ENCODE assay signal across 12 cellular contexts in the genomic region with DNA sequence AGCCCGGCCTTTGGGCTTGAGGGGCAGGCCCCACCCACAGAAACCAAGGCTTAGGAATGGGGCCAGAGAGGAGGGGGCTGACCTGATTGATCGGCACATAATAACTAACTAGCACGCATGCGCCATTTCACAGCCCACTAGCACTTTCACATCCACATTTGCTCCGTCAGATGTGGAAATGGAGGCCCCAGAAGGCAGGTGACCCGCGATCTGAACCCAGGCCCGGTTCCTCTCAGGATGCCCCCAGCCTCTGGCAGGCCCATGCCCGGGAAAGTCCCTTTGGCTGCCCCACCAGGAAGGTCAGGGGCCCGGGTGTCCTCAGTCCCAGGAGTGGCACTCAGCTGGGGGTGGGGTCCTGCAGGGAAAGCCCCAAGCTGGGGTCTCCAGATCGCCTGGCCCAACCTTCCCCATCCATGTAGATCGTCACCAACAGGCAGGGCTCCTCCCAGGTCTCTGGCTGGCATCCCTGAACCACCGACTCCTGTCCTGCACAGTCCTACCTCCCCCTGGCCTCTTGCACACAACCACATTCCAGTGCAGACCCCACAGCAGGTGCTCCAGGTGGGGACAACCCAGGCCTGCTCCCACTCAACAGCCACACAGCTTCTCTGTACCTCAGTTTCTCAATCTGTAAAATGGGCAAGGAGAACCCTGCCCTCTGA. TPM values are rescaled to one million over a fixed set of nuclear protein-coding genes. Genes with fewer than 3 reads are reported as not detected.
DNase-seq lines count a peak whose midpoint lies in the region; ATAC-seq, FAIRE-seq and TF ChIP-seq lines count a peak whose summit lies in the region.
"Had no signal": no experiment of that assay in that cellular context is flagged by ENCODE, and none has a peak within 500 bp of the region (broad histone marks: within the 10 kb centered on the region; RNA-seq: fewer than 3 reads in every experiment).

No MANE protein-coding gene starts in this region.

- no peaks in the 10 kb centered on the region for H3K9me3 ChIP-seq in right cardiac atrium (ENCODE audit: control insufficient read depth, low read length)
- H3K9me3 ChIP-seq in prostate gland: no peaks in the 10 kb centered on the region
- H3K9me3 ChIP-seq in transverse colon: no peaks in the 10 kb centered on the region
- H3K9me3 ChIP-seq: gastroesophageal sphincter, ovary had no signal

- H3K4me3 ChIP-seq in right cardiac atrium (ENCODE audit: low read length) (no peak overlapping the region), prostate gland (no peak overlapping the region), transverse colon (no peak overlapping the region)
- H3K4me3 ChIP-seq: gastroesophageal sphincter, ovary had no signal

- H3K36me3 ChIP-seq in prostate gland (no peaks in the 10 kb centered on the region), transverse colon (no peaks in the 10 kb centered on the region)
- H3K36me3 ChIP-seq: gastroesophageal sphincter, ovary had no signal

- no peak overlapping the region for H3K4me3 Mint-ChIP-seq in activated CD8-positive, alpha-beta T cell treated with anti-CD3 and anti-CD28 coated beads for 36 hours
- H3K4me3 Mint-ChIP-seq: activated naive CD8-positive, alpha-beta T cell had no signal

- H3K4me1 Mint-ChIP-seq in activated CD8-positive, alpha-beta T cell treated with anti-CD3 and anti-CD28 coated beads for 36 hours (ENCODE audit: low read depth): peaks cover 2% of the 10 kb centered on the region

- intact Hi-C loops in right cardiac atrium (cut with DNase I) (no loop called here), prostate gland (cut with DNase I) (no loop called here), transverse colon (cut with DNase I; ENCODE audit: low total_unique reads) (no loop called here)
- intact Hi-C loops in activated CD8-positive, alpha-beta T cell treated with anti-CD3 and anti-CD28 coated beads for 36 hours (cut with micrococcal nuclease): no loop called here

- FAIRE-seq in GM12892 (lab: Jason Lieb, UNC): peak; percentile 99

- POLR2A ChIA-PET in activated CD8-positive, alpha-beta T cell treated with anti-CD3 and anti-CD28 coated beads for 36 hours (lab: Charles Lee): no interaction called here

- TF ChIP-seq POLR2A in GM12892 (IDR thresholded peaks at IDR 0.05; ENCODE audit: low read depth, low read length): 0 out of 2 replicates have a peak, but pooled peaks have one; percentile 28
- no peak for TF ChIP-seq POLR2A in prostate gland (IDR thresholded peaks at IDR 0.05)
- no peak for TF ChIP-seq POLR2A in transverse colon (IDR thresholded peaks at IDR 0.05)

- CTCF ChIA-PET in activated CD8-positive, alpha-beta T cell treated with anti-CD3 and anti-CD28 coated beads for 36 hours (lab: Charles Lee): no interaction called here

- H3K4me1 ChIP-seq in right cardiac atrium (ENCODE audit: control insufficient read depth, insufficient read depth, low read length) (no peaks in the 10 kb centered on the region), prostate gland (replicated peaks) (no peaks in the 10 kb centered on the region), transverse colon (no peaks in the 10 kb centered on the region)

- H3K27ac ChIP-seq in right cardiac atrium (ENCODE audit: low read length) (no peak overlapping the region), prostate gland (no peak overlapping the region), transverse colon (no peak overlapping the region)
- H3K27ac ChIP-seq: gastroesophageal sphincter, ovary had no signal

- WGBS in right cardiac atrium: 82% methylated on average over 13 of the region's 13 CpGs
- 85% methylated on average over 13 of the region's 13 CpGs for WGBS in prostate gland
- WGBS in transverse colon (ENCODE audit: low coverage in 1 of 2), 2 donors: 74 to 90% methylated on average over 6 to 12 of the region's 13 CpGs

- no peak for TF ChIP-seq CTCF in prostate gland (IDR thresholded peaks at IDR 0.05)
- TF ChIP-seq CTCF in transverse colon (IDR thresholded peaks at IDR 0.05): no peak
- TF ChIP-seq CTCF in activated CD8-positive, alpha-beta T cell treated with anti-CD3 and anti-CD28 coated beads for 36 hours (IDR thresholded peaks at IDR 0.05): no peak

- H3K27me3 ChIP-seq in right cardiac atrium (ENCODE audit: control insufficient read depth, insufficient read depth): no peaks in the 10 kb centered on the region
- H3K27me3 ChIP-seq in prostate gland (replicated peaks; ENCODE audit: insufficient read depth): no peaks in the 10 kb centered on the region
- no peaks in the 10 kb centered on the region for H3K27me3 ChIP-seq in transverse colon
- H3K27me3 ChIP-seq: gastroesophageal sphincter, ovary had no signal

- TF ChIP-seq EP300 in transverse colon (IDR thresholded peaks at IDR 0.05; ENCODE audit: low read depth): no peak

- in situ Hi-C loops in transverse colon (cut with MboI; ENCODE audit: low pct_ligation_motif_present in 1 of 4, low pct_unique_long_range_greater_than_20kb in 1 of 4, low sequenced_read_pairs in 3 of 4): no loop called here

- no peak overlapping the region for H3K27ac Mint-ChIP-seq in activated CD8-positive, alpha-beta T cell treated with anti-CD3 and anti-CD28 coated beads for 36 hours
- H3K27ac Mint-ChIP-seq: activated naive CD8-positive, alpha-beta T cell had no signal

- peak; percentile 49 for ATAC-seq in GM21447 (IDR thresholded peaks at IDR 0.05; ENCODE audit: unreplicated experiment)
- ATAC-seq in HG03432 (IDR thresholded peaks at IDR 0.05; ENCODE audit: unreplicated experiment): peak; percentile 64
- no peak for ATAC-seq in right cardiac atrium
- ATAC-seq in activated CD8-positive, alpha-beta T cell treated with anti-CD3 and anti-CD28 coated beads for 36 hours: no peak

- no peaks in the 10 kb centered on the region for H3K36me3 Mint-ChIP-seq in activated CD8-positive, alpha-beta T cell treated with anti-CD3 and anti-CD28 coated beads for 36 hours (ENCODE audit: low read depth)
- H3K36me3 Mint-ChIP-seq: activated naive CD8-positive, alpha-beta T cell had no signal

- no peaks in the 10 kb centered on the region for H3K27me3 Mint-ChIP-seq in activated CD8-positive, alpha-beta T cell treated with anti-CD3 and anti-CD28 coated beads for 36 hours
- H3K27me3 Mint-ChIP-seq: activated naive CD8-positive, alpha-beta T cell had no signal

- no peaks in the 10 kb centered on the region for H3K9me3 Mint-ChIP-seq in activated CD8-positive, alpha-beta T cell treated with anti-CD3 and anti-CD28 coated beads for 36 hours

- DNase-seq in GM12892 (ENCODE audit: insufficient read length) (peak; percentile 78), right cardiac atrium (peak; percentile 9 to 57 (median 46)), prostate gland (ENCODE audit: low spot score) (no peak), transverse colon (no peak), NCI-H1930 (lab: John Stamatoyannopoulos, UW) (no peak)
- DNase-seq in activated CD8-positive, alpha-beta T cell treated with anti-CD3 and anti-CD28 coated beads for 36 hours: no peak
- DNase-seq: stimulated activated naive CD4-positive, alpha-beta T cell had no signal

RNA-seq across cellular contexts. Expression of a gene that starts 46.7 kb away (rescaled TPM):
- 22.2 TPM for polyA plus RNA-seq in GM12892 (2012; ENCODE audit: missing spikeins)
- total RNA-seq in right cardiac atrium (10 to 100 TPM in 1 of 4 donors, 1 to 10 TPM in 3; 6.3 to 11.4 (median 8.2) TPM), prostate gland (10 to 100 TPM; 13.5 to 19.5 TPM), transverse colon (10 to 100 TPM in 3 of 4 donors, 1 to 10 TPM in 1; 8.2 to 52.4 (median 24.5) TPM)
- 4.7 TPM for polyA plus RNA-seq in right cardiac atrium
- 1 to 10 TPM; 5.1 to 5.4 TPM for total RNA-seq in activated CD8-positive, alpha-beta T cell treated with anti-CD3 and anti-CD28 coated beads for 36 hours

Comparison
In these comparisons a context has a peak if more than half of its experiments do, and no peak if none do; other contexts are left out.
1. DNase-seq: peak in GM12892 (single experiment) and right cardiac atrium (3 of 3); none in prostate gland (single experiment), transverse colon (single experiment), NCI-H1930 (0 of 2) and activated CD8-positive, alpha-beta T cell treated with anti-CD3 and anti-CD28 coated beads for 36 hours (single experiment).
2. ATAC-seq: peak in GM21447 (single experiment) and HG03432 (single experiment); none in right cardiac atrium (0 of 2) and activated CD8-positive, alpha-beta T cell treated with anti-CD3 and anti-CD28 coated beads for 36 hours (single experiment).